ENCODE assay signal across 20 cellular contexts in the genomic region with DNA sequence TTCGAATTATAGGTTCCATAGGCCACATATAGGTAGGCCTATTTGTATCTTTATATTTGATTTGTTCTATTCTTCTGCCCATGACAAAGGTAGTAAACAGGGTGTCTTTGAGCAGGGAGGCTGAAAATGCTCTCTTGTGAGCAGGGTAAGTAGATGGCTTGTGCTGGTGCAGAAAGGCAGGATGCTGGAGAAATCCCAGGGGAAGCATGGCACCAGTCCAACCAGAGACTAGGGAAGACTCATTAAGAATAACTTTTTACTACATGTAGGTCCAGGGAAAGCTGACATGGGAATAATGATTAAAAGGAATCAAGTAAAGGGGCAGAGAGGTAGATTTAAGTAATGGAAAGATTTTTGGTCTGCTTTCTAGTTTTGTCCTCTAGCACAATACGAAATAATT.
"Had no signal": no experiment of that assay in that cellular context is flagged by ENCODE, and none has a peak within 500 bp of the region (broad histone marks: within the 10 kb centered on the region; RNA-seq: fewer than 3 reads in every experiment).

No MANE protein-coding gene starts in this region.

- ATAC-seq: lower lobe of right lung; natural killer cell; psoas muscle; right lobe of liver; stimulated activated naive B cell treated with anti-CD40 and anti-IgM and Interleukin-4, amounts not matched to agents 10 μg/mL and 1 μg/mL and 100 μg/mL, for 72 hours; stimulated activated naive CD8-positive, alpha-beta T cell treated with anti-CD3 and anti-CD28 coated beads, Interleukin-15, Interleukin-2, amounts not matched to agents 100 U/mL and 50 U/mL, for 24 hours had no signal

- DNase-seq: immature natural killer cell; kidney; lower lobe of right lung; mammary epithelial cell; mesenchymal stem cell; naive B cell; natural killer cell; nephron progenitor cell; occipital lobe; right lobe of liver; stimulated activated CD4-positive, alpha-beta T cell treated with anti-CD3 and anti-CD28 coated beads, Interleukin-1b, Interleukin-23, amount 100 ng/mL, for 48 hours; stimulated activated CD4-positive, alpha-beta T cell treated with anti-CD3 and anti-CD28 coated beads, Interleukin-2, amount 100 ng/mL, for 48 hours; stimulated activated naive B cell treated with anti-CD40 and anti-IgM and Interleukin-4, amounts not matched to agents 10 μg/mL and 1 μg/mL and 100 μg/mL, for 72 hours; stimulated activated naive CD8-positive, alpha-beta T cell treated with anti-CD3 and anti-CD28 coated beads, Interleukin-15, Interleukin-2, amounts not matched to agents 100 U/mL and 50 U/mL, for 24 hours; stomach; testis; thyroid gland; transverse colon; upper lobe of left lung had no signal
